ENCODE assay signal across 1 cellular context in the genomic region with DNA sequence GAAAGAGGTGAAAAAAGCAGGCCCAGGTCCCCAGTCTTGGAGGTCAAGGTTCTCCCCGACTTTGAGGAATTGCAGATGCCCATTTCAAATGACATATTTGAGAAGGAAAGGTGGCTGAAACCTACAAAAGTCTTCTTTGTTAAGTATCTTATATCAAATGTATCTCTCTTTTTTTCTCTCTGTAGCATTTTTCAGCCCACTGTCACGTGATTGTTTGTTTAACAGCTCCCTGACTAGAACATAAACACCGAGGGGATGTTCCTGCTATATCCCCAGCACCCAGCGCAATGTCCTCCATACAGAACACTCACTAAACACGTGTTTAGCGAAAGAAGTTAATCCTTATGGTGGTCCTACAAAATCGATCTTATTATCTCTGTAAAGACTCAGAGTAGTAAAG.
TF ChIP-seq lines count a peak whose summit lies in the region.

No MANE protein-coding gene starts in this region.

TF ChIP-seq in K562, 482 proteins besides CTCF, POLR2A, EP300 and RAD21 (continued from another document):
- TF ChIP-seq, protein P1, sequence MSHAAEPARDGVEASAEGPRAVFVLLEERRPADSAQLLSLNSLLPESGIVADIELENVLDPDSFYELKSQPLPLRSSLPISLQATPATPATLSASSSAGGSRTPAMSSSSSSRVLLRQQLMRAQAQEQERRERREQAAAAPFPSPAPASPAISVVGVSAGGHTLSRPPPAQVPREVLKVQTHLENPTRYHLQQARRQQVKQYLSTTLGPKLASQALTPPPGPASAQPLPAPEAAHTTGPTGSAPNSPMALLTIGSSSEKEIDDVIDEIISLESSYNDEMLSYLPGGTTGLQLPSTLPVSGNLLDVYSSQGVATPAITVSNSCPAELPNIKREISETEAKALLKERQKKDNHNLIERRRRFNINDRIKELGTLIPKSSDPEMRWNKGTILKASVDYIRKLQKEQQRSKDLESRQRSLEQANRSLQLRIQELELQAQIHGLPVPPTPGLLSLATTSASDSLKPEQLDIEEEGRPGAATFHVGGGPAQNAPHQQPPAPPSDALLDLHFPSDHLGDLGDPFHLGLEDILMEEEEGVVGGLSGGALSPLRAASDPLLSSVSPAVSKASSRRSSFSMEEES (CRISPR knock-in tag; IDR thresholded peaks at IDR 0.05), result peak; percentile 77
